ENCODE assay signal across 34 cellular contexts in genomic region chr5:24630925-24631324, GRCh38. TPM values are rescaled to one million over a fixed set of nuclear protein-coding genes. Genes with fewer than 3 reads are reported as not detected.
"Had no signal": no experiment of that assay in that cellular context is flagged by ENCODE, and none has a peak within 500 bp of the region (broad histone marks: within the 10 kb centered on the region; RNA-seq: fewer than 3 reads in every experiment).

No MANE protein-coding gene starts in this region.

- H3K4me2 ChIP-seq: KMS-11 had no signal

- H3K9ac ChIP-seq: KMS-11 had no signal

- H3K4me1 ChIP-seq: Peyer's patch, SJCRH30 had no signal

- ATAC-seq: Right ventricle myocardium inferior, SK-N-SH treated with all-trans-retinoic acid at 6 μM for 48 hours, T-cell had no signal

- H3K27ac Mint-ChIP-seq: T-cell had no signal

- H3K4me3 ChIP-seq: Peyer's patch, SJCRH30, SK-N-MC had no signal

- H3K36me3 Mint-ChIP-seq: T-cell had no signal

- H3K27me3 Mint-ChIP-seq: T-cell had no signal

- H3K36me3 ChIP-seq: Peyer's patch, SJCRH30 had no signal

- H3K27ac ChIP-seq: KMS-11, Peyer's patch, RWPE1, SJCRH30, SK-N-MC had no signal

- H3K4me3 Mint-ChIP-seq: T-cell had no signal

- H3K4me1 Mint-ChIP-seq: T-cell had no signal

- H3K27me3 ChIP-seq: Peyer's patch, SJCRH30 had no signal

- DNase-seq: Karpas-422, KBM-7, MM.1S, MV-4-11, NCI-H1092, NCI-H1105, NCI-H1436, NCI-H146, NCI-H1694, NCI-H187, NCI-H1930, NCI-H2029 treated with DMSO at 0.1 percent for 48 hours, NCI-H2081 treated with DMSO at 0.1 percent for 48 hours, NCI-H2107, NCI-H2171, NCI-H226, NCI-H446 treated with DMSO at 0.1 percent for 48 hours, NCI-H510A, NCI-H524, NCI-H526, NCI-H774, Peyer's patch, SHP77, SIG-M5, SJCRH30, T-cell had no signal

- H3K9me3 ChIP-seq: Peyer's patch, SJCRH30 had no signal

RNA-seq across cellular contexts. Expression of gene CDH10, which starts 13.9 kb away (rescaled TPM):
- total RNA-seq: LHCN-M2, OCI-LY7, Peyer's patch, RPMI7951, SJCRH30, T-cell had no signal
